29 cellular contexts compared by ENCODE assay signal in the genomic region with DNA sequence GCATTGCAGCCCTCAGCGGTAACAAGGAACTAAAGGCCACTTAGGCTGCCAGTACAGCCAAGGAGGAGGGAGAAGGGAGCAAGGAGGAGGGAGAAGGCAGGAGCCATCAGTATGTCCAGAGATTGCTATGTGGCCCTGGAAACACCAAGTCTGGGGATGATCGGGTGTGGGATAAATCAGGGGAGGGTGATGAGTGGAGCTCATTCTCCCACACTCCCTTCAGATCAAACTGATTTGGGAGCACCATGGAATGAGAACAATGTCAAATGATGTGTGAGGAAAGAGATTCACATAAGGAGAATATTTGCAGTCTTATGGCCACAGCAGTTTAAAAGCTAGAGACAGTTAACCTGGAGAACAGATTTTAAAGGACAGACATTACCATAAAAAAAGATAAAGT.
"Had no signal": no experiment of that assay in that cellular context is flagged by ENCODE, and none has a peak within 500 bp of the region (broad histone marks: within the 10 kb centered on the region; RNA-seq: fewer than 3 reads in every experiment).

No MANE protein-coding gene starts in this region.

- H3K36me3 ChIP-seq: esophagus muscularis mucosa, gastroesophageal sphincter, heart left ventricle, ovary, spleen, thoracic aorta, tibial nerve, upper lobe of left lung, uterus had no signal

- H3K27me3 ChIP-seq: esophagus muscularis mucosa, gastroesophageal sphincter, heart left ventricle, hepatocyte, ovary, spleen, tibial nerve, upper lobe of left lung, uterus had no signal

- DNase-seq: dermis blood vessel endothelial cell; effector memory CD4-positive, alpha-beta T cell; foreskin keratinocyte; heart left ventricle; kidney; midbrain; naive thymus-derived CD4-positive, alpha-beta T cell; occipital lobe; ovary; posterior cingulate gyrus; psoas muscle; right cardiac atrium; spleen; stimulated activated CD4-positive, alpha-beta T cell treated with anti-CD3 and anti-CD28 coated beads, Interleukin-4, amount 100 ng/mL, for 4 hours; upper lobe of left lung; uterus had no signal

- H3K4me1 ChIP-seq: foreskin keratinocyte, gastroesophageal sphincter, psoas muscle, uterus had no signal

- H3K27me3 Mint-ChIP-seq: stimulated activated naive CD8-positive, alpha-beta T cell treated with anti-CD3 and anti-CD28 coated beads, Interleukin-15, Interleukin-2, amounts not matched to agents 100 ng/mL and 50 ng/mL, for 24 hours had no signal

- H3K4me3 ChIP-seq: coronary artery, esophagus muscularis mucosa, gastroesophageal sphincter, heart left ventricle, hepatocyte, lung, ovary, psoas muscle, skin epidermis, spleen, thoracic aorta, tibial nerve, upper lobe of left lung, uterus had no signal

- H3K4me3 Mint-ChIP-seq: memory B cell; naive thymus-derived CD4-positive, alpha-beta T cell; nephron; stimulated activated memory B cell treated with anti-CD40 and anti-IgM and Interleukin-4, amounts not matched to agents 10 μg/mL and 1 μg/mL and 100 μg/mL, for 72 hours; stimulated activated naive CD8-positive, alpha-beta T cell treated with anti-CD3 and anti-CD28 coated beads, Interleukin-15, Interleukin-2, amounts not matched to agents 100 ng/mL and 50 ng/mL, for 24 hours had no signal

- H3K27ac ChIP-seq: coronary artery, esophagus muscularis mucosa, foreskin keratinocyte, gastroesophageal sphincter, heart left ventricle, hepatocyte, ovary, psoas muscle, skin epidermis, spleen, thoracic aorta, tibial nerve, upper lobe of left lung, uterus had no signal

- H3K9me3 Mint-ChIP-seq: memory B cell; nephron; stimulated activated memory B cell treated with anti-CD40 and anti-IgM and Interleukin-4, amounts not matched to agents 10 μg/mL and 1 μg/mL and 100 μg/mL, for 72 hours; stimulated activated naive CD8-positive, alpha-beta T cell treated with anti-CD3 and anti-CD28 coated beads, Interleukin-15, Interleukin-2, amounts not matched to agents 100 ng/mL and 50 ng/mL, for 24 hours had no signal

- H3K9me3 ChIP-seq: esophagus muscularis mucosa, gastroesophageal sphincter, heart left ventricle, ovary, psoas muscle, spleen, thoracic aorta, tibial nerve, upper lobe of left lung, uterus had no signal

- H2AFZ ChIP-seq: hepatocyte had no signal

- H3K36me3 Mint-ChIP-seq: memory B cell; naive thymus-derived CD4-positive, alpha-beta T cell; stimulated activated memory B cell treated with anti-CD40 and anti-IgM and Interleukin-4, amounts not matched to agents 10 μg/mL and 1 μg/mL and 100 μg/mL, for 72 hours had no signal

- H3K79me2 ChIP-seq: hepatocyte had no signal

- H3K27ac Mint-ChIP-seq: memory B cell; naive thymus-derived CD4-positive, alpha-beta T cell; nephron; stimulated activated memory B cell treated with anti-CD40 and anti-IgM and Interleukin-4, amounts not matched to agents 10 μg/mL and 1 μg/mL and 100 μg/mL, for 72 hours; stimulated activated naive CD8-positive, alpha-beta T cell treated with anti-CD3 and anti-CD28 coated beads, Interleukin-15, Interleukin-2, amounts not matched to agents 100 ng/mL and 50 ng/mL, for 24 hours had no signal

- H3K4me2 ChIP-seq: hepatocyte had no signal

- FAIRE-seq: endothelial cell of umbilical vein, kidney had no signal

- H3K4me1 Mint-ChIP-seq: naive thymus-derived CD4-positive, alpha-beta T cell; nephron had no signal
